8 cellular contexts compared by ENCODE assay signal in the genomic region with DNA sequence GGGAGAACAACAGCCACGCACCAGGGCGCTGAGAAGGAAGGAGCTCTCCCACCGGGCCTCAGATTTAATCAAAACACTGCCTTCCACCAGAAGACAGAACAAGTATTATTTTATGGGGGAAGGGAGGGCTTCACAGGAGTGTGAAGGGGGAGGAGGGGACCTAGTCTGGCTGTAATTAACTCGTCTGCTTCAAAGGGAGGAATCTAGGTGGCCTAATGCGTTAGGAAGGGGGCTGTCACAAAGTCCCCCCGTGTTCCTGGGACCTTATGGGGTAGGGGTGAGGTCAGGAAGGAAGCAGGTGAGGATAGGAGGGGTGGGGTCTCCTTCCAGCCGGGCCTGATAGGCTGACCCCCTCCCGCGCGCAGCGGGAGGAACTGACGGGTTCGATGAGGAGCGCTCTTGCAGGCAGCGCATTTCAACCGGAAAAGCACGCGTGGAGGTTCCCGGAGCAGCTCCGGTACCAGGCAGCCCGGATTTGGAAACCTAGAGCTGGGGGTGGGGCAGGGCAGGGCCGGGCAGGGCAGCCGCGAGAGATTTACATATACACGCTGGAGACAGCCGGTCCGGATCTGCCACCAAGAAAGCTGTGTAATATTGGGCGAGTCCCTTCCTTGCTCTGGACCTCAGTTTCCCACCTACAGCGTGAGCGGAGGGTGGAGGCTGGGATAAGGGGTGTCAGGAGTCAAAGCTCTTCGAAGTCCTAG. TPM values are rescaled to one million over a fixed set of nuclear protein-coding genes. Genes with fewer than 3 reads are reported as not detected.
DNase-seq lines count a peak whose midpoint lies in the region; ATAC-seq and TF ChIP-seq lines count a peak whose summit lies in the region.

No MANE protein-coding gene starts in this region.

- peak; percentile 1; the same call in 1 of the 3 replicates for ATAC-seq in RWPE2 (ENCODE audit: low read depth)
- ATAC-seq in left lung = peak; percentile 43
- ATAC-seq in GM18519 (IDR thresholded peaks at IDR 0.05; ENCODE audit: low FRiP score, unreplicated experiment) = no peak
- no peak for ATAC-seq in HG03432 (IDR thresholded peaks at IDR 0.05; ENCODE audit: unreplicated experiment)

- TF ChIP-seq CTCF in RWPE2 (IDR thresholded peaks at IDR 0.05; ENCODE audit: poor library complexity, severe bottlenecking) = no peak
- no peak for TF ChIP-seq CTCF in left lung (IDR thresholded peaks at IDR 0.05)

- peak overlapping the region; percentile 9; the same call in 1 of the 2 replicates for H3K4me3 ChIP-seq in GM08714 (ENCODE audit: low read length)
- peak overlapping the region; percentile 96 for H3K4me3 ChIP-seq in RWPE2 (ENCODE audit: severe bottlenecking)
- H3K4me3 ChIP-seq in left lung = peak overlapping the region; percentile 78 to 96

- H3K36me3 ChIP-seq in RWPE2 (ENCODE audit: low read depth) (peaks cover 19% of the 10 kb centered on the region), left lung (no peaks in the 10 kb centered on the region)

- no peaks in the 10 kb centered on the region for H3K27me3 ChIP-seq in RWPE2 (ENCODE audit: insufficient read depth, poor library complexity, severe bottlenecking)
- H3K27me3 ChIP-seq in left lung = peaks cover 0 to 38% of the 10 kb centered on the region in 2 donors

- intact Hi-C loops in left lung (cut with DNase I) = no loop called here

- H3K4me1 ChIP-seq in RWPE2 (ENCODE audit: insufficient read depth, poor library complexity, severe bottlenecking) (peaks cover 41% of the 10 kb centered on the region), left lung (peaks cover 19 to 72% of the 10 kb centered on the region in 2 donors)

- H3K27ac ChIP-seq in RWPE2 (ENCODE audit: poor library complexity, severe bottlenecking) = peak overlapping the region; percentile 79
- peak overlapping the region; percentile 44 for H3K27ac ChIP-seq in caudate nucleus (ENCODE audit: low read depth, low read length)
- H3K27ac ChIP-seq in left lung = peak overlapping the region; percentile 86 to 91

- DNase-seq in RWPE2 (ENCODE audit: low spot score) (no peak), caudate nucleus (lab: John Stamatoyannopoulos, UW) (peak in 35 of 61 donors; percentile 16 to 62 (median 39)), left lung (peak; percentile 67 to 87), HuH-7 (ENCODE audit: low spot score) (no peak)
- DNase-seq in stimulated activated CD8-positive, alpha-beta memory T cell treated with anti-CD3 and anti-CD28 coated beads, Interleukin-4, amount 100 ng/mL, for 48 hours = peak; percentile 38

- H3K9me3 ChIP-seq in RWPE2 (ENCODE audit: severe bottlenecking) (no peaks in the 10 kb centered on the region), left lung (no peaks in the 10 kb centered on the region)

RNA-seq across cellular contexts. Expression of gene SHB, which starts 2.0 kb away (rescaled TPM):
- 10 to 100 TPM; 26.7 to 26.8 TPM for total RNA-seq in left lung

Comparison
In these comparisons a context has a peak if more than half of its experiments do, and no peak if none do; other contexts are left out.
1. H3K4me3 ChIP-seq: peak in every context shown above with its lines; median percentile 96 in RWPE2; 87 in left lung; 9 in GM08714.
2. ATAC-seq: peak in RWPE2 (single experiment) and left lung (single experiment); none in GM18519 (single experiment) and HG03432 (single experiment).
3. DNase-seq: peak in caudate nucleus (35 of 61), left lung (2 of 2) and stimulated activated CD8-positive, alpha-beta memory T cell treated with anti-CD3 and anti-CD28 coated beads, Interleukin-4, amount 100 ng/mL, for 48 hours (single experiment); none in RWPE2 (single experiment) and HuH-7 (single experiment).
4. Peak in every context shown above with its lines, with median percentiles within 50 percentile points of each other: H3K27ac ChIP-seq.